28 cellular contexts compared by ENCODE assay signal in the genomic region with DNA sequence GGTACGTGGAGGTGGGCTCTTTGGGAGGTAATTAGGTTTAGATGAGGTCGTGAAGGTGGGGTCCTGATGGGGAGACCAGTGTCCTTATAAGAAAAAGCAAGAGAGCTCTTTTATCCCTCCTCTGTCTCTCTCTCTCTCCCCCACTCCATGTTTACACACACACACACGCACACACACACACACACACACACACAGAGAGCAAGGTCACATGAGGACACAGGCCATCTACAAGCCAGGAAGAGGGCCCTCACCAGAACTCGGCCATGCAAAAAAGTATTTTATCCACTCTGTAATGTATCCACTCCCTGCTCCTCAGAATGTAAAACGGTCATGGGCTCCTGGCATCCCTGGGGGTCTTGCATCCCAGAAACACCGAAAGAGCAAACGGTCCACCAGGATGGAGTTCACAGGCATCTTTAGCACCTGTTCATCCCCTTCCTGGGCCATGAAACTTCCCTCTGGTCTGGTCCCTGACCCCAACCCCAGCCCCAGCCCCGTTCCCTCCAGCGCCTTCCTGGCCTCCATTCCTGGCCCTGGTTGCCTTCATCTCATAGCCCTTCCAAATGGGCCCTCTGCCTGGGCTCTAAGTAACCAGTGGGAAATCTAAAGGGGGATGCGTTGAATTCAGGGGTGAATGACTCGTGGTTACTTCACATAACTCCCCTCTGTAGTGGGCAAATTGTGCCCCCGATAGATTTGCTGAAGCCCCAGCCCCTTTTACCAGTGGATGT.
"Had no signal": no experiment of that assay in that cellular context is flagged by ENCODE, and none has a peak within 500 bp of the region (broad histone marks: within the 10 kb centered on the region; RNA-seq: fewer than 3 reads in every experiment).

No MANE protein-coding gene starts in this region.

- H3K9me3 Mint-ChIP-seq: activated naive CD4-positive, alpha-beta T cell treated with anti-CD3 and anti-CD28 coated beads, Interleukin-2, amount 50 U/mL, for 24 hours; activated T-helper 1 cell treated with anti-CD3 and anti-CD28 coated beads, Interleukin-12 subunit alpha, Interleukin-12 subunit beta, Interleukin-2, Interleukin-4 antibody, amounts not matched to agents 30 ng/mL and 10 ng/mL and 1 ng/mL, durations not matched to agents 14 hours and 24 hours and 36 hours; mesothelial cell of epicardium; naive thymus-derived CD8-positive, alpha-beta T cell; neural progenitor cell had no signal

- H3K27me3 ChIP-seq: body of pancreas, cardiac muscle cell, hepatocyte, neural progenitor cell had no signal

- H2AFZ ChIP-seq: hepatocyte, neural progenitor cell had no signal

- H3K4me1 ChIP-seq: body of pancreas had no signal

- H3K27me3 Mint-ChIP-seq: activated naive CD4-positive, alpha-beta T cell treated with anti-CD3 and anti-CD28 coated beads, Interleukin-2, amount 50 U/mL, for 24 hours had no signal

- H3K4me3 ChIP-seq: body of pancreas, cardiac muscle cell, hepatocyte, left ventricle myocardium inferior, neural progenitor cell had no signal

- H3K4me1 Mint-ChIP-seq: activated naive CD4-positive, alpha-beta T cell treated with anti-CD3 and anti-CD28 coated beads, Interleukin-2, amount 50 U/mL, for 24 hours; immature natural killer cell; mesothelial cell of epicardium; naive thymus-derived CD8-positive, alpha-beta T cell had no signal

- H3K4me3 Mint-ChIP-seq: activated naive CD4-positive, alpha-beta T cell treated with anti-CD3 and anti-CD28 coated beads, Interleukin-2, amount 50 U/mL, for 24 hours; activated T-helper 1 cell treated with anti-CD3 and anti-CD28 coated beads, Interleukin-12 subunit alpha, Interleukin-12 subunit beta, Interleukin-2, Interleukin-4 antibody, amounts not matched to agents 30 ng/mL and 10 ng/mL and 1 ng/mL, durations not matched to agents 14 hours and 24 hours and 36 hours; immature natural killer cell; mesothelial cell of epicardium; naive thymus-derived CD8-positive, alpha-beta T cell; neural progenitor cell; T-helper 17 cell had no signal

- H3K36me3 ChIP-seq: cardiac muscle cell, left ventricle myocardium inferior, neural progenitor cell had no signal

- H3K79me2 ChIP-seq: hepatocyte had no signal

- H3K4me2 ChIP-seq: hepatocyte, neural progenitor cell had no signal

- H3K27ac Mint-ChIP-seq: activated naive CD4-positive, alpha-beta T cell treated with anti-CD3 and anti-CD28 coated beads, Interleukin-2, amount 50 U/mL, for 24 hours; activated T-helper 1 cell treated with anti-CD3 and anti-CD28 coated beads, Interleukin-12 subunit alpha, Interleukin-12 subunit beta, Interleukin-2, Interleukin-4 antibody, amounts not matched to agents 30 ng/mL and 10 ng/mL and 1 ng/mL, durations not matched to agents 14 hours and 24 hours and 36 hours; immature natural killer cell; mesothelial cell of epicardium; naive thymus-derived CD8-positive, alpha-beta T cell; neural progenitor cell; T-helper 17 cell had no signal

- H3K9me3 ChIP-seq: body of pancreas, left ventricle myocardium inferior had no signal

- H3K27ac ChIP-seq: body of pancreas, cardiac muscle cell, hepatocyte, left ventricle myocardium inferior, neural progenitor cell had no signal

- H3K9ac ChIP-seq: neural progenitor cell had no signal

- FAIRE-seq: endothelial cell of umbilical vein, frontal cortex had no signal

- ATAC-seq: body of pancreas; esophagus mucosa; naive thymus-derived CD8-positive, alpha-beta T cell; stimulated activated naive CD8-positive, alpha-beta T cell treated with anti-CD3 and anti-CD28 coated beads, Interleukin-15, Interleukin-2, amounts not matched to agents 100 U/mL and 50 U/mL, for 24 hours; T-helper 17 cell had no signal

- H3K36me3 Mint-ChIP-seq: activated naive CD4-positive, alpha-beta T cell treated with anti-CD3 and anti-CD28 coated beads, Interleukin-2, amount 50 U/mL, for 24 hours; immature natural killer cell; mesothelial cell of epicardium; naive thymus-derived CD8-positive, alpha-beta T cell; neural progenitor cell had no signal

- DNase-seq: activated CD4-positive, alpha-beta T cell treated with anti-CD3 and anti-CD28 coated beads for 4 hours; activated CD4-positive, alpha-beta T cell treated with anti-CD3 and anti-CD28 coated beads, Interleukin-2, amount 50 U/mL, for 48 hours; activated CD4-positive, CD25-positive, alpha-beta regulatory T cell; activated gamma-delta T cell treated with Interleukin-2 at 50 U/mL for 16 hours; anterior cingulate cortex; body of pancreas; dermis blood vessel endothelial cell; effector memory CD4-positive, alpha-beta T cell; glutamatergic neuron; immature natural killer cell; kidney glomerular epithelial cell; left ventricle myocardium inferior; mammary epithelial cell; naive thymus-derived CD8-positive, alpha-beta T cell; retina; stimulated activated CD4-positive, alpha-beta T cell treated with anti-CD3 and anti-CD28 coated beads, Interleukin-12 subunit alpha, Interleukin-12 subunit beta, amount 100 ng/mL, for 4 hours; stimulated activated CD4-positive, alpha-beta T cell treated with anti-CD3 and anti-CD28 coated beads, Interleukin-4, amount 100 ng/mL, for 4 hours; stimulated activated naive CD8-positive, alpha-beta T cell treated with anti-CD3 and anti-CD28 coated beads, Interleukin-15, Interleukin-2, amounts not matched to agents 100 U/mL and 50 U/mL, for 24 hours; T-helper 17 cell had no signal
